ENCODE assay signal across 23 cellular contexts in genomic region chr1:9356829-9357466, GRCh38.
A peak's percentile ranks its signal among the peaks of the same experiment; 100 is the strongest.
DNase-seq lines count a peak whose midpoint lies in the region; ATAC-seq, FAIRE-seq and TF ChIP-seq lines count a peak whose summit lies in the region.
"Had no signal": no experiment of that assay in that cellular context is flagged by ENCODE, and none has a peak within 500 bp of the region (broad histone marks: within the 10 kb centered on the region; RNA-seq: fewer than 3 reads in every experiment).

No MANE protein-coding gene starts in this region.

- H2AFZ ChIP-seq in HCT116 (ENCODE audit: low read depth, low read length, poor library complexity, severe bottlenecking) (no peak overlapping the region), K562 (ENCODE audit: low read depth, low read length) (no peak overlapping the region)
- H2AFZ ChIP-seq: GM23248 had no signal

- TF ChIP-seq CTCF in HCT116 (IDR thresholded peaks at IDR 0.05 in 2 of 3, conservative IDR thresholded peaks at IDR 0.05 in 1 of 3; ENCODE audit: borderline replicate concordance in 1 of 3, insufficient read depth in 1 of 3, low read depth in 2 of 3, low read length in 2 of 3) (no peak), K562 (IDR thresholded peaks at IDR 0.05 in 2 of 3, conservative IDR thresholded peaks at IDR 0.05 in 1 of 3; ENCODE audit: insufficient read depth in 2 of 3, low read depth in 1 of 3, low read length in 3 of 3) (no peak), nephron (IDR thresholded peaks at IDR 0.05; ENCODE audit: unreplicated experiment in 3 of 3) (no peak), heart right ventricle (IDR thresholded peaks at IDR 0.05) (no peak)

- H3K36me3 ChIP-seq in HCT116 (ENCODE audit: control insufficient read depth in 1 of 2, insufficient read depth in 2 of 2, low read length in 2 of 2) (peaks cover 0 to 4% of the 10 kb centered on the region in 2 experiments; a peak in 1 of 4 replicates), K562 (ENCODE audit: control insufficient read depth, insufficient read depth, low read length) (no peaks in the 10 kb centered on the region), heart right ventricle (peaks cover 0 to 38% (median 14%) of the 10 kb centered on the region in 9 donors)
- H3K36me3 ChIP-seq: BE2C, HAP-1 had no signal

- CTCF ChIA-PET in HCT116 (lab: Charles Lee) (no interaction called here), K562 (lab: Yijun Ruan, JAX; ENCODE audit: low intra/inter-chr PET ratio) (no interaction called here)

- no peaks in the 10 kb centered on the region for H3K27me3 Mint-ChIP-seq in nephron (ENCODE audit: low read depth)
- H3K27me3 Mint-ChIP-seq: CD4-positive, alpha-beta memory T cell; IgD-negative memory B cell had no signal

- TF ChIP-seq EP300 in K562 (IDR thresholded peaks at IDR 0.05; ENCODE audit: low read length) = no peak

- H3K9ac ChIP-seq in HCT116 (ENCODE audit: low read length) (no peak overlapping the region), K562 (ENCODE audit: insufficient read depth in 1 of 2, low read depth in 2 of 2, low read length in 2 of 2) (no peak overlapping the region)
- H3K9ac ChIP-seq: GM23248 had no signal

- H3K4me1 ChIP-seq in HCT116 (ENCODE audit: control insufficient read depth in 1 of 2, insufficient read depth in 2 of 2, low read length in 2 of 2) = peaks cover 0 to 13% of the 10 kb centered on the region in 2 experiments; a peak in 2 of 4 replicates
- peaks cover 0 to 4% of the 10 kb centered on the region in 2 experiments; a peak in 1 of 5 replicates for H3K4me1 ChIP-seq in K562 (replicated peaks in 1 of 2; ENCODE audit: control insufficient read depth in 2 of 2, insufficient read depth in 2 of 2, low read length in 2 of 2)
- peaks cover 0 to 24% (median 9%) of the 10 kb centered on the region in 9 donors for H3K4me1 ChIP-seq in heart right ventricle
- H3K4me1 ChIP-seq: BE2C, HAP-1 had no signal

- H3K9me2 ChIP-seq in HCT116 (ENCODE audit: insufficient read depth) = no peaks in the 10 kb centered on the region

- no peaks in the 10 kb centered on the region for H4K20me1 ChIP-seq in HCT116 (ENCODE audit: insufficient read depth)
- peaks cover 31% of the 10 kb centered on the region for H4K20me1 ChIP-seq in K562 (replicated peaks; ENCODE audit: control insufficient read depth, insufficient read depth, low read length)

- RAD21 ChIA-PET in HCT116 (lab: Charles Lee; ENCODE audit: low non-redundant PET in 1 of 2, low total read pairs in 2 of 2, uncharacterized antibody in 2 of 2, unreplicated experiment in 2 of 2) = no interaction called here

- POLR2A ChIA-PET in HCT116 (lab: Charles Lee) (no interaction called here), K562 (lab: Yijun Ruan, JAX) (no interaction called here)

- H3K27me3 ChIP-seq in HCT116 (ENCODE audit: insufficient read depth, low read length) (no peaks in the 10 kb centered on the region), K562 (ENCODE audit: control insufficient read depth in 2 of 2, insufficient read depth in 2 of 2, low read length in 2 of 2) (peaks cover 59 to 90% of the 10 kb centered on the region in 2 experiments; a peak in 4 of 5 replicates), heart right ventricle (no peaks in the 10 kb centered on the region)
- H3K27me3 ChIP-seq: BE2C had no signal

- FAIRE-seq in K562 (lab: Jason Lieb, UNC) = no peak
- FAIRE-seq: A204.1, GM12878, GM18507, HTR-8/SVneo had no signal

- in situ Hi-C loops in K562 (cut with MboI) = no loop called here

- no peak overlapping the region for H3K27ac ChIP-seq in HCT116 (ENCODE audit: low read depth, low read length)
- no peak overlapping the region for H3K27ac ChIP-seq in K562 (ENCODE audit: extremely low read depth, low read depth, low read length)
- no peak overlapping the region for H3K27ac ChIP-seq in heart right ventricle
- H3K27ac ChIP-seq: GM23248 had no signal

- intact Hi-C loops in HCT116 (cut with micrococcal nuclease) = no loop called here
- intact Hi-C loops in K562 (cut with micrococcal nuclease) = no loop called here
- intact Hi-C loops in heart right ventricle (cut with DNase I) = no loop called here

- H3K4me3 Mint-ChIP-seq in nephron = no peak overlapping the region
- H3K4me3 Mint-ChIP-seq: CD14-positive monocyte, IgD-negative memory B cell had no signal

- H3K9me3 ChIP-seq in HCT116 (ENCODE audit: control insufficient read depth in 1 of 2, insufficient read depth in 1 of 2, low read depth in 1 of 2, low read length in 2 of 2) (no peaks in the 10 kb centered on the region), K562 (replicated peaks; ENCODE audit: control insufficient read depth, insufficient read depth, low read depth, low read length) (no peaks in the 10 kb centered on the region), heart right ventricle (no peaks in the 10 kb centered on the region)
- H3K9me3 ChIP-seq: BE2C, HAP-1 had no signal

- BruUV-seq in HCT116 (replicated peaks; lab: Mats Ljungman, UMichigan) (TSS peak; percentile 46), K562 (replicated peaks; lab: Mats Ljungman, UMichigan) (no TSS peak)

- H3K4me2 ChIP-seq in HCT116 (ENCODE audit: low read length) (no peak overlapping the region), K562 (ENCODE audit: insufficient read depth, low read length) (no peak overlapping the region)

- 2% methylated on average over 2 of the region's 2 CpGs for WGBS in K562 (ENCODE audit: insufficient coverage, low coverage, missing lambda C conversion rate)
- 98 to 99% methylated on average over 2 of the region's 2 CpGs for WGBS in heart right ventricle, 2 donors

- peak overlapping the region in 2 of 3 experiments; percentile 1 to 15 for H3K27ac Mint-ChIP-seq in nephron
- H3K27ac Mint-ChIP-seq: CD14-positive monocyte, IgD-negative memory B cell had no signal

- no peaks in the 10 kb centered on the region for H3K9me3 Mint-ChIP-seq in nephron
- H3K9me3 Mint-ChIP-seq: CD14-positive monocyte had no signal

- H3K4me1 Mint-ChIP-seq in nephron = peaks cover 24% of the 10 kb centered on the region
- H3K4me1 Mint-ChIP-seq: CD14-positive monocyte had no signal

- H3K79me2 ChIP-seq in HCT116 (ENCODE audit: insufficient read depth, low read length) (no peaks in the 10 kb centered on the region; the same call in 1 of the 2 replicates), K562 (ENCODE audit: control insufficient read depth, insufficient read depth, low read length) (no peaks in the 10 kb centered on the region)

- TF ChIP-seq RAD21 in HCT116 (IDR thresholded peaks at IDR 0.05; ENCODE audit: low read depth) (no peak), K562 (CRISPR knock-in tag; conservative IDR thresholded peaks at IDR 0.05 in 1 of 2, IDR thresholded peaks at IDR 0.05 in 1 of 2) (no peak)

- H3K9me1 ChIP-seq in K562 (ENCODE audit: control insufficient read depth, insufficient read depth, low read length) = no peaks in the 10 kb centered on the region

- H3K36me3 Mint-ChIP-seq in nephron (ENCODE audit: low read depth) = peaks cover 26% of the 10 kb centered on the region
- H3K36me3 Mint-ChIP-seq: CD14-positive monocyte had no signal

- H3K4me3 ChIP-seq in HCT116 (replicated peaks in 1 of 2; ENCODE audit: low read depth in 1 of 2, low read length in 2 of 2) = no peak overlapping the region
- no peak overlapping the region for H3K4me3 ChIP-seq in K562
- no peak overlapping the region for H3K4me3 ChIP-seq in heart right ventricle
- H3K4me3 ChIP-seq: GM12878, GM23248, HAP-1 had no signal

- no peak for DNase-seq in HCT116 (ENCODE audit: low read depth, low spot score)
- no peak for DNase-seq in K562 (ENCODE audit: extremely low read depth in 1 of 4, low spot score in 3 of 4)
- no peak for DNase-seq in activated CD4-positive, alpha-beta T cell treated with anti-CD3 and anti-CD28 coated beads for 4 hours
- no peak for DNase-seq in COLO668 (lab: John Stamatoyannopoulos, UW; ENCODE audit: unreplicated experiment)
- DNase-seq in heart right ventricle = no peak
- DNase-seq: ACHN; BE2C; Calu3; CD4-positive, alpha-beta memory T cell; DMS53; DND-41; EL; GM23248; KG1 had no signal

- TF ChIP-seq POLR2A in HCT116 (IDR thresholded peaks at IDR 0.05; ENCODE audit: borderline replicate concordance, extremely low read depth, insufficient read depth, insufficient read length) (no peak), K562 (conservative IDR thresholded peaks at IDR 0.05) (no peak)

- ATAC-seq in HCT116 (no peak), K562 (no peak), heart right ventricle (no peak), GM18498 (IDR thresholded peaks at IDR 0.05; ENCODE audit: unreplicated experiment) (no peak)
- ATAC-seq: GM12878 had no signal

TF ChIP-seq in HCT116, 20 proteins besides CTCF, POLR2A, EP300 and RAD21 (continues in another document):
- no peak for TF ChIP-seq ZBTB33 (IDR thresholded peaks at IDR 0.05; ENCODE audit: extremely low read depth, insufficient replicate concordance, low read length)
- no peak for TF ChIP-seq ZNF274 (IDR thresholded peaks at IDR 0.05; ENCODE audit: low read depth, low read length)

TF ChIP-seq in K562, 482 proteins besides CTCF, POLR2A, EP300 and RAD21:
- no peak for TF ChIP-seq NCOA2 (IDR thresholded peaks at IDR 0.05; ENCODE audit: partially characterized antibody in 2 of 2)
- TF ChIP-seq NKRF (IDR thresholded peaks at IDR 0.05; ENCODE audit: borderline replicate concordance) = 0 out of 2 replicates have a peak, but pooled peaks have one; percentile 27
